ENCODE assay signal across 25 cellular contexts in the genomic region with DNA sequence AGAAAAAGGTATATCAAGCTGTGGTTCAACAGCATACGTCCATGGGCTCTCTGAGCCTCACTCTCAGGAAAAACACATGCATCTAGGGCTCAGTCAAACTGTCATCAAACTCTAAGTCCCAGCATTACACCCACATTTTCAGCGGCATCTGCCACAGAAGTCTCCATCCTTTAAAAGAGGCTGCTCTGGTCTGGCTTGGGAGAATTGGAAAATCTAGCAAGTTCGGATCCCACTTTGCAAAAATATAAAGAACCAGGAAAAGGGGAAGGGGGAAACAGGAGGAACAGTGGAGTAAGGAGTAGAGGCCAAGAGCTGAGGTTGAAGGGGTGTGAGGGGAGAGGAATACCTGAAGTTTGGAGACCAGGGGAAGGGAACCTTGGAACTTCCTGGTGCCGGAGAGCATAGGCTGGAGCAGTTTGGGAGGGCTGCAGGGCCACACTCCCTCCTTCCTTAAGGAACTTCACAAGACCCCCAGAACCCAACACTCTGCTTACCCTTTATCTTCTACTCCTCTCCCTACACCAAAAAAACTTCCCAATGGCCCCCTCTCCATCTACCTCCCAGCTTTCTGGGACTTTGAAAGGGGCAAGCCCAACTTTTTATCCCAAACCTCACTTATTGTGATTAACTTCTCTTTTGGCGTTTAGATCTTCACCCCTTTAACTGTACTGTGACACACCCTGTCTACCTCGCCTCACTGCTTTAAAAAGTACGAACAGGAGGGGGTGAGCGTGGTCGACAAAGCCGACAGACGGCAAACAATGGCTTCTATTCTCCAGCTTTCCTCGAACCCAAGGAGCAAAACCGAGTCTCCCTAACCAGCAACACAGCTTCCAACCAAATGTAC. TPM values are rescaled to one million over a fixed set of nuclear protein-coding genes. Genes with fewer than 3 reads are reported as not detected.
DNase-seq lines count a peak whose midpoint lies in the region.
"Had no signal": no experiment of that assay in that cellular context is flagged by ENCODE, and none has a peak within 500 bp of the region (broad histone marks: within the 10 kb centered on the region; RNA-seq: fewer than 3 reads in every experiment).

No MANE protein-coding gene starts in this region.

- no peak overlapping the region for H3K4me3 Mint-ChIP-seq in activated naive CD4-positive, alpha-beta T cell treated with anti-CD3 and anti-CD28 coated beads, Interleukin-2, amount 10 ng/mL, durations not matched to agents 7 days and 5 days

- H3K36me3 Mint-ChIP-seq in activated naive CD4-positive, alpha-beta T cell treated with anti-CD3 and anti-CD28 coated beads, Interleukin-2, amount 10 ng/mL, durations not matched to agents 7 days and 5 days: peaks cover 26% of the 10 kb centered on the region

- H3K9me3 Mint-ChIP-seq in activated naive CD4-positive, alpha-beta T cell treated with anti-CD3 and anti-CD28 coated beads, Interleukin-2, amount 10 ng/mL, durations not matched to agents 7 days and 5 days: no peaks in the 10 kb centered on the region

- H3K27ac ChIP-seq in caudate nucleus (ENCODE audit: low read depth, low read length): peak overlapping the region; percentile 44
- H3K27ac ChIP-seq in temporal lobe (ENCODE audit: low read depth, low read length): peak overlapping the region; percentile 17
- H3K27ac ChIP-seq: epithelial cell of prostate, gastroesophageal sphincter, lower lobe of right lung, neutrophil, right lobe of liver, RWPE1, upper lobe of left lung, WERI-Rb-1 had no signal

- peaks cover 100% of the 10 kb centered on the region for H3K27me3 Mint-ChIP-seq in activated naive CD4-positive, alpha-beta T cell treated with anti-CD3 and anti-CD28 coated beads, Interleukin-2, amount 10 ng/mL, durations not matched to agents 7 days and 5 days

- DNase-seq in activated naive CD4-positive, alpha-beta T cell treated with anti-CD3 and anti-CD28 coated beads, Interleukin-2, amount 10 ng/mL, durations not matched to agents 7 days and 5 days: no peak
- no peak for DNase-seq in activated naive CD4-positive, alpha-beta T cell treated with Interleukin-2 at 50 U/mL for 16 hours
- DNase-seq in caudate nucleus (lab: John Stamatoyannopoulos, UW) (no peak), left kidney (ENCODE audit: low read depth, low spot score) (peak; percentile 14), midbrain (lab: John Stamatoyannopoulos, UW) (no peak), NCI-H1436 (lab: John Stamatoyannopoulos, UW) (no peak)
- no peak for DNase-seq in activated CD8-positive, alpha-beta memory T cell treated with anti-CD3 and anti-CD28 coated beads, Interleukin-2, amount 50 U/mL, for 48 hours
- DNase-seq: activated CD8-positive, alpha-beta memory T cell treated with anti-CD3 and anti-CD28 coated beads for 24 hours; activated gamma-delta T cell; anterior cingulate cortex; C1 segment of cervical spinal cord; IMR-90; lower lobe of right lung; NCI-H1930; NK-92 treated with Interleukin-12 subunit alpha and Interleukin-12 subunit beta, amount 100 ng/mL, for 24 hours; right lobe of liver; stimulated activated naive CD4-positive, alpha-beta T cell treated with Interleukin-2 at 50 U/mL for 16 hours; T-cell; WERI-Rb-1 had no signal

- CTCF ChIA-PET in activated naive CD4-positive, alpha-beta T cell treated with anti-CD3 and anti-CD28 coated beads, Interleukin-2, amount 10 ng/mL, durations not matched to agents 7 days and 5 days (lab: Charles Lee): interaction anchor here (1.2 to 2.0 kb wide), 4 partner anchors 8 to 701 kb away, joined by 3 to 6 read pairs (median 4); no protein-coding TSS in a partner anchor

- peak overlapping the region; percentile 6 for H3K27ac Mint-ChIP-seq in activated naive CD4-positive, alpha-beta T cell treated with anti-CD3 and anti-CD28 coated beads, Interleukin-2, amount 10 ng/mL, durations not matched to agents 7 days and 5 days

- H3K4me1 Mint-ChIP-seq in activated naive CD4-positive, alpha-beta T cell treated with anti-CD3 and anti-CD28 coated beads, Interleukin-2, amount 10 ng/mL, durations not matched to agents 7 days and 5 days: peaks cover 37% of the 10 kb centered on the region

RNA-seq across cellular contexts. Expression of gene PAX6, which starts 4.0 kb away (rescaled TPM):
- total RNA-seq in temporal lobe: 17.0 TPM
- total RNA-seq: IMR-90, lower lobe of right lung, right lobe of liver, T-cell, upper lobe of left lung had no signal
